1 cellular context compared by ENCODE assay signal in genomic region chr22:27880778-27881394, GRCh38.
TF ChIP-seq lines count a peak whose summit lies in the region.

No MANE protein-coding gene starts in this region.

TF ChIP-seq in liver, 16 proteins besides CTCF, POLR2A, EP300 and RAD21 (continued from another document):
- TF ChIP-seq REST (IDR thresholded peaks at IDR 0.05) (no peak), HNF4G (IDR thresholded peaks at IDR 0.05) (no peak)
